In genomic region chr20:45311589-45312211, GRCh38 we compare ENCODE assay signal across 8 cellular contexts. TPM values are rescaled to one million over a fixed set of nuclear protein-coding genes. Genes with fewer than 3 reads are reported as not detected.
DNase-seq lines count a peak whose midpoint lies in the region; ATAC-seq and TF ChIP-seq lines count a peak whose summit lies in the region.

No MANE protein-coding gene starts in this region.

- CTCF ChIA-PET in OCI-LY7 (lab: Charles Lee; ENCODE audit: unreplicated experiment): no interaction called here

- TF ChIP-seq POLR2A in prostate gland (IDR thresholded peaks at IDR 0.05): no peak

- no TSS peak for BruUV-seq in OCI-LY7 (replicated peaks; lab: Mats Ljungman, UMichigan)

- H3K4me1 ChIP-seq in OCI-LY7 (ENCODE audit: insufficient read depth, low read length, poor library complexity, severe bottlenecking) (no peaks in the 10 kb centered on the region), foreskin keratinocyte (no peaks in the 10 kb centered on the region), prostate gland (replicated peaks) (no peaks in the 10 kb centered on the region)

- no peak overlapping the region for H3K27ac Mint-ChIP-seq in activated T-helper 1 cell treated with anti-CD3 and anti-CD28 coated beads, Interleukin-12 subunit alpha, Interleukin-12 subunit beta, Interleukin-2, Interleukin-4 antibody, amounts not matched to agents 30 ng/mL and 10 ng/mL and 1 ng/mL, durations not matched to agents 14 hours and 24 hours and 36 hours

- H3K4me3 ChIP-seq in OCI-LY7 (ENCODE audit: low read depth, low read length, poor library complexity, severe bottlenecking): no peak overlapping the region
- no peak overlapping the region for H3K4me3 ChIP-seq in prostate gland

- peaks cover 8% of the 10 kb centered on the region for H3K36me3 Mint-ChIP-seq in activated T-helper 1 cell treated with anti-CD3 and anti-CD28 coated beads, Interleukin-12 subunit alpha, Interleukin-12 subunit beta, Interleukin-2, Interleukin-4 antibody, amounts not matched to agents 30 ng/mL and 10 ng/mL and 1 ng/mL, durations not matched to agents 14 hours and 24 hours and 36 hours (ENCODE audit: low read depth)

- H2AFZ ChIP-seq in OCI-LY7 (ENCODE audit: low read length): no peak overlapping the region

- H3K4me1 Mint-ChIP-seq in activated T-helper 1 cell treated with anti-CD3 and anti-CD28 coated beads, Interleukin-12 subunit alpha, Interleukin-12 subunit beta, Interleukin-2, Interleukin-4 antibody, amounts not matched to agents 30 ng/mL and 10 ng/mL and 1 ng/mL, durations not matched to agents 14 hours and 24 hours and 36 hours (ENCODE audit: low read depth): peaks cover 27% of the 10 kb centered on the region

- POLR2A ChIA-PET in OCI-LY7 (lab: Charles Lee): no interaction called here

- intact Hi-C loops in OCI-LY7 (cut with micrococcal nuclease; ENCODE audit: unreplicated experiment) (no loop called here), prostate gland (cut with DNase I) (no loop called here)
- intact Hi-C loops in activated T-helper 1 cell treated with anti-CD3 and anti-CD28 coated beads, Interleukin-12 subunit alpha, Interleukin-12 subunit beta, Interleukin-2, Interleukin-4 antibody, amounts not matched to agents 30 ng/mL and 10 ng/mL and 1 ng/mL, durations not matched to agents 14 hours and 24 hours and 36 hours (cut with micrococcal nuclease): loop anchor here (1.0 to 2.0 kb wide), 2 partner anchors 8 to 17 kb away; no protein-coding TSS in a partner anchor

- H3K9me3 ChIP-seq in OCI-LY7 (ENCODE audit: low read length) (no peaks in the 10 kb centered on the region), prostate gland (no peaks in the 10 kb centered on the region)

- ATAC-seq in foreskin keratinocyte (peak; percentile 53), GM21423 (IDR thresholded peaks at IDR 0.05; ENCODE audit: unreplicated experiment) (no peak)

- no peak overlapping the region for H3K4me3 Mint-ChIP-seq in activated T-helper 1 cell treated with anti-CD3 and anti-CD28 coated beads, Interleukin-12 subunit alpha, Interleukin-12 subunit beta, Interleukin-2, Interleukin-4 antibody, amounts not matched to agents 30 ng/mL and 10 ng/mL and 1 ng/mL, durations not matched to agents 14 hours and 24 hours and 36 hours

- no peaks in the 10 kb centered on the region for H3K36me3 ChIP-seq in OCI-LY7 (ENCODE audit: insufficient read depth, low read length)
- H3K36me3 ChIP-seq in prostate gland: no peaks in the 10 kb centered on the region

- no peak overlapping the region for H3K4me2 ChIP-seq in OCI-LY7 (ENCODE audit: low read length)

- no peaks in the 10 kb centered on the region for H3K9me2 ChIP-seq in OCI-LY7 (ENCODE audit: insufficient read depth, low read length)

- H3K27me3 Mint-ChIP-seq in activated T-helper 1 cell treated with anti-CD3 and anti-CD28 coated beads, Interleukin-12 subunit alpha, Interleukin-12 subunit beta, Interleukin-2, Interleukin-4 antibody, amounts not matched to agents 30 ng/mL and 10 ng/mL and 1 ng/mL, durations not matched to agents 14 hours and 24 hours and 36 hours (ENCODE audit: insufficient read depth): peaks cover 5% of the 10 kb centered on the region

- TF ChIP-seq CTCF in OCI-LY7 (conservative IDR thresholded peaks at IDR 0.05; ENCODE audit: low read length) (peak; percentile 67), foreskin keratinocyte (conservative IDR thresholded peaks at IDR 0.05) (peak; percentile 78), prostate gland (IDR thresholded peaks at IDR 0.05) (peak in 3 of 4 experiments; percentile 53 to 80 (median 54))

- peak; percentile 54 for DNase-seq in Ammon's horn (ENCODE audit: low spot score)
- DNase-seq in H4 (ENCODE audit: low spot score): peak; percentile 51
- peak; percentile 25 for DNase-seq in OCI-LY7 (ENCODE audit: low spot score)
- peak; percentile 63 for DNase-seq in activated T-helper 1 cell treated with anti-CD3 and anti-CD28 coated beads, Interleukin-12 subunit alpha, Interleukin-12 subunit beta, Interleukin-2, Interleukin-4 antibody, amounts not matched to agents 30 ng/mL and 10 ng/mL and 1 ng/mL, durations not matched to agents 14 hours and 24 hours and 36 hours (ENCODE audit: low spot score)
- peak in 1 of 2 donors; percentile 17 for DNase-seq in foreskin keratinocyte
- DNase-seq in prostate gland (ENCODE audit: low spot score): peak; percentile 27
- no peak for DNase-seq in DMS79 (lab: John Stamatoyannopoulos, UW)

- no peaks in the 10 kb centered on the region for H3K79me2 ChIP-seq in OCI-LY7 (ENCODE audit: insufficient read depth, low read depth, low read length)

- H3K27ac ChIP-seq in OCI-LY7 (ENCODE audit: low read depth, low read length, poor library complexity, severe bottlenecking): no peak overlapping the region
- no peak overlapping the region for H3K27ac ChIP-seq in foreskin keratinocyte
- H3K27ac ChIP-seq in prostate gland: no peak overlapping the region

- H3K27me3 ChIP-seq in foreskin keratinocyte: peaks cover 53% of the 10 kb centered on the region
- H3K27me3 ChIP-seq in prostate gland (replicated peaks; ENCODE audit: insufficient read depth): peaks cover 6% of the 10 kb centered on the region

- H4K20me1 ChIP-seq in OCI-LY7 (ENCODE audit: insufficient read depth, low read length): no peaks in the 10 kb centered on the region

- 31% methylated on average over 33 of the region's 45 CpGs for WGBS in prostate gland

- no peaks in the 10 kb centered on the region for H3K9me3 Mint-ChIP-seq in activated T-helper 1 cell treated with anti-CD3 and anti-CD28 coated beads, Interleukin-12 subunit alpha, Interleukin-12 subunit beta, Interleukin-2, Interleukin-4 antibody, amounts not matched to agents 30 ng/mL and 10 ng/mL and 1 ng/mL, durations not matched to agents 14 hours and 24 hours and 36 hours

RNA-seq across cellular contexts. Expression of gene MATN4, which starts 3.6 kb away (rescaled TPM):
- total RNA-seq in H4 (2014; rRNA removed; shearing (Covaris generic)): not detected in 2 replicates
- total RNA-seq in OCI-LY7 (2014; rRNA removed; shearing (Covaris generic)): 0.38 TPM in 1 of 2 replicates, not detected in the other
- total RNA-seq in OCI-LY7 (2022): 0.24 TPM in 1 of 2 replicates, not detected in the other
- 2.0 and 2.1 TPM in 2 replicates for total RNA-seq in activated T-helper 1 cell treated with anti-CD3 and anti-CD28 coated beads, Interleukin-12 subunit alpha, Interleukin-12 subunit beta, Interleukin-2, Interleukin-4 antibody, amounts not matched to agents 30 ng/mL and 10 ng/mL and 1 ng/mL, durations not matched to agents 14 hours and 24 hours and 36 hours
- 0.10 TPM in 1 of 2 replicates, not detected in the other for total RNA-seq in foreskin keratinocyte
- 0.02 and 0.06 TPM in 2 replicates for polyA plus RNA-seq in foreskin keratinocyte
- under 1 TPM in 1 of 2 donors, not detected in 1; 0.34 TPM for total RNA-seq in prostate gland

RNA-seq across cellular contexts. Expression of gene RBPJL, which starts 5.1 kb away (rescaled TPM):
- not detected in 2 replicates for total RNA-seq in H4 (2014; rRNA removed; shearing (Covaris generic))
- total RNA-seq in OCI-LY7 (2014; rRNA removed; shearing (Covaris generic)): not detected in 2 replicates
- not detected in 2 replicates for total RNA-seq in OCI-LY7 (2022)
- 0.18 TPM in 1 of 2 replicates, not detected in the other for total RNA-seq in activated T-helper 1 cell treated with anti-CD3 and anti-CD28 coated beads, Interleukin-12 subunit alpha, Interleukin-12 subunit beta, Interleukin-2, Interleukin-4 antibody, amounts not matched to agents 30 ng/mL and 10 ng/mL and 1 ng/mL, durations not matched to agents 14 hours and 24 hours and 36 hours
- not detected in 2 replicates for total RNA-seq in foreskin keratinocyte
- polyA plus RNA-seq in foreskin keratinocyte: not detected in 2 replicates
- not detected for total RNA-seq in prostate gland

RNA-seq across cellular contexts. Expression of gene SDC4, which starts 36.5 kb away (rescaled TPM):
- total RNA-seq in H4 (2014; rRNA removed; shearing (Covaris generic)): 88.3 and 88.4 TPM in 2 replicates
- total RNA-seq in OCI-LY7 (2014; rRNA removed; shearing (Covaris generic)): not detected in 2 replicates
- total RNA-seq in OCI-LY7 (2022): not detected in 2 replicates
- total RNA-seq in activated T-helper 1 cell treated with anti-CD3 and anti-CD28 coated beads, Interleukin-12 subunit alpha, Interleukin-12 subunit beta, Interleukin-2, Interleukin-4 antibody, amounts not matched to agents 30 ng/mL and 10 ng/mL and 1 ng/mL, durations not matched to agents 14 hours and 24 hours and 36 hours: 220 and 222 TPM in 2 replicates
- 169 and 187 TPM in 2 replicates for total RNA-seq in foreskin keratinocyte
- 136 and 143 TPM in 2 replicates for polyA plus RNA-seq in foreskin keratinocyte
- 100 to 1,000 TPM; 123 to 266 TPM for total RNA-seq in prostate gland

RNA-seq across cellular contexts. Expression of gene SYS1, which starts 51.3 kb away (rescaled TPM):
- total RNA-seq in H4 (2014; rRNA removed; shearing (Covaris generic)): 15.4 and 20.8 TPM in 2 replicates
- 22.3 and 37.6 TPM in 2 replicates for total RNA-seq in OCI-LY7 (2014; rRNA removed; shearing (Covaris generic))
- total RNA-seq in OCI-LY7 (2022): 8.6 and 9.6 TPM in 2 replicates
- total RNA-seq in activated T-helper 1 cell treated with anti-CD3 and anti-CD28 coated beads, Interleukin-12 subunit alpha, Interleukin-12 subunit beta, Interleukin-2, Interleukin-4 antibody, amounts not matched to agents 30 ng/mL and 10 ng/mL and 1 ng/mL, durations not matched to agents 14 hours and 24 hours and 36 hours: 25.6 and 26.4 TPM in 2 replicates
- 18.0 and 18.7 TPM in 2 replicates for total RNA-seq in foreskin keratinocyte
- polyA plus RNA-seq in foreskin keratinocyte: 19.8 and 20.3 TPM in 2 replicates
- 10 to 100 TPM; 29.3 to 57.4 TPM for total RNA-seq in prostate gland

RNA-seq across cellular contexts. Expression of gene SLPI, which starts 57.3 kb away (rescaled TPM):
- total RNA-seq in H4 (2014; rRNA removed; shearing (Covaris generic)): 79.8 and 84.9 TPM in 2 replicates
- not detected in 2 replicates for total RNA-seq in OCI-LY7 (2014; rRNA removed; shearing (Covaris generic))
- not detected in 2 replicates for total RNA-seq in OCI-LY7 (2022)
- not detected in 2 replicates for total RNA-seq in activated T-helper 1 cell treated with anti-CD3 and anti-CD28 coated beads, Interleukin-12 subunit alpha, Interleukin-12 subunit beta, Interleukin-2, Interleukin-4 antibody, amounts not matched to agents 30 ng/mL and 10 ng/mL and 1 ng/mL, durations not matched to agents 14 hours and 24 hours and 36 hours
- total RNA-seq in foreskin keratinocyte: 9.1 and 11.3 TPM in 2 replicates
- polyA plus RNA-seq in foreskin keratinocyte: 7.4 and 13.8 TPM in 2 replicates
- total RNA-seq in prostate gland: 100 to 1,000 TPM; 168 to 202 TPM

Comparison
In these comparisons a context has a peak if more than half of its experiments do, and no peak if none do; other contexts are left out.
1. RNA of gene SDC4, which starts 36.5 kb away (total RNA-seq): 123 to 266 TPM in prostate gland, 220 to 222 TPM in activated T-helper 1 cell treated with anti-CD3 and anti-CD28 coated beads, Interleukin-12 subunit alpha, Interleukin-12 subunit beta, Interleukin-2, Interleukin-4 antibody, amounts not matched to agents 30 ng/mL and 10 ng/mL and 1 ng/mL, durations not matched to agents 14 hours and 24 hours and 36 hours, 169 to 187 TPM in foreskin keratinocyte and 88.3 to 88.4 TPM in H4; not detected in OCI-LY7; every median in the first group is over 10 times any median in the second.
2. Peak in every context shown above with its lines, with median percentiles within 50 percentile points of each other: CTCF ChIP-seq.